36 cellular contexts compared by ENCODE assay signal in genomic region chr12:22266101-22266500, GRCh38.
"Had no signal": no experiment of that assay in that cellular context is flagged by ENCODE, and none has a peak within 500 bp of the region (broad histone marks: within the 10 kb centered on the region; RNA-seq: fewer than 3 reads in every experiment).

No MANE protein-coding gene starts in this region.

- H3K27ac Mint-ChIP-seq: activated naive CD4-positive, alpha-beta T cell treated with anti-CD3 and anti-CD28 coated beads, Interleukin-2, amount 10 ng/mL, durations not matched to agents 7 days and 5 days; activated naive CD8-positive, alpha-beta T cell treated with anti-CD3 and anti-CD28 coated beads, Interleukin-2, amount 10 ng/mL, durations not matched to agents 7 days and 5 days; activated T-helper 1 cell treated with anti-CD3 and anti-CD28 coated beads, Interleukin-12 subunit alpha, Interleukin-12 subunit beta, Interleukin-2, Interleukin-4 antibody, amounts not matched to agents 30 ng/mL and 10 ng/mL and 1 ng/mL, durations not matched to agents 14 hours and 24 hours and 36 hours; dendritic cell treated with granulocyte-macrophage colony-stimulating factor and Interleukin-4, amounts not matched to agents 40 ng/mL and 50 ng/mL, for 4 days; endodermal cell; nephron; progenitor cell of endocrine pancreas; T-helper 1 cell treated with Interleukin-12 subunit alpha and Interleukin-12 subunit beta and Interleukin-4 antibody, amounts not matched to agents 30 μg/mL and 1 μg/mL, for 36 hours had no signal

- H3K27ac ChIP-seq: ascending aorta, breast epithelium, foreskin keratinocyte, left lung, neutrophil, skin epidermis, testis, transverse colon, uterus had no signal

- H3K4me3 ChIP-seq: ascending aorta, breast epithelium, left lung, lung, skin epidermis, testis, transverse colon, uterus had no signal

- H3K4me1 ChIP-seq: left lung had no signal

- H3K36me3 ChIP-seq: ascending aorta, breast epithelium, left lung, neutrophil, transverse colon, uterus, WERI-Rb-1 had no signal

- H3K27me3 ChIP-seq: ascending aorta, breast epithelium, foreskin keratinocyte, left lung, testis, transverse colon, uterus had no signal

- ATAC-seq: activated CD4-positive, CD25-positive, alpha-beta regulatory T cell treated with anti-CD3 and anti-CD28 coated beads, Interleukin-2, amount 50 U/mL, for 24 hours; esophagus mucosa; foreskin keratinocyte; left lung; sciatic nerve; stimulated activated naive CD8-positive, alpha-beta T cell treated with anti-CD3 and anti-CD28 coated beads, Interleukin-15, Interleukin-2, amounts not matched to agents 100 U/mL and 50 U/mL, for 24 hours had no signal

- H3K9me3 ChIP-seq: ascending aorta, breast epithelium, left lung, neutrophil, testis, transverse colon, uterus had no signal

- H3K36me3 Mint-ChIP-seq: activated naive CD4-positive, alpha-beta T cell treated with anti-CD3 and anti-CD28 coated beads, Interleukin-2, amount 10 ng/mL, durations not matched to agents 7 days and 5 days; activated naive CD8-positive, alpha-beta T cell treated with anti-CD3 and anti-CD28 coated beads, Interleukin-2, amount 10 ng/mL, durations not matched to agents 7 days and 5 days had no signal

- FAIRE-seq: TTC549 had no signal

- H3K9me3 Mint-ChIP-seq: activated naive CD4-positive, alpha-beta T cell treated with anti-CD3 and anti-CD28 coated beads, Interleukin-2, amount 10 ng/mL, durations not matched to agents 7 days and 5 days; activated naive CD8-positive, alpha-beta T cell treated with anti-CD3 and anti-CD28 coated beads, Interleukin-2, amount 10 ng/mL, durations not matched to agents 7 days and 5 days; activated T-helper 1 cell treated with anti-CD3 and anti-CD28 coated beads, Interleukin-12 subunit alpha, Interleukin-12 subunit beta, Interleukin-2, Interleukin-4 antibody, amounts not matched to agents 30 ng/mL and 10 ng/mL and 1 ng/mL, durations not matched to agents 14 hours and 24 hours and 36 hours; dendritic cell treated with granulocyte-macrophage colony-stimulating factor and Interleukin-4, amounts not matched to agents 40 ng/mL and 50 ng/mL, for 4 days; nephron; T-helper 1 cell treated with Interleukin-12 subunit alpha and Interleukin-12 subunit beta and Interleukin-4 antibody, amounts not matched to agents 30 μg/mL and 1 μg/mL, for 36 hours had no signal

- H3K4me3 Mint-ChIP-seq: activated naive CD4-positive, alpha-beta T cell treated with anti-CD3 and anti-CD28 coated beads, Interleukin-2, amount 10 ng/mL, durations not matched to agents 7 days and 5 days; activated naive CD8-positive, alpha-beta T cell treated with anti-CD3 and anti-CD28 coated beads, Interleukin-2, amount 10 ng/mL, durations not matched to agents 7 days and 5 days; activated T-helper 1 cell treated with anti-CD3 and anti-CD28 coated beads, Interleukin-12 subunit alpha, Interleukin-12 subunit beta, Interleukin-2, Interleukin-4 antibody, amounts not matched to agents 30 ng/mL and 10 ng/mL and 1 ng/mL, durations not matched to agents 14 hours and 24 hours and 36 hours; dendritic cell treated with granulocyte-macrophage colony-stimulating factor and Interleukin-4, amounts not matched to agents 40 ng/mL and 50 ng/mL, for 4 days; endodermal cell; nephron; T-helper 1 cell treated with Interleukin-12 subunit alpha and Interleukin-12 subunit beta and Interleukin-4 antibody, amounts not matched to agents 30 μg/mL and 1 μg/mL, for 36 hours had no signal

- DNase-seq: activated CD4-positive, alpha-beta T cell treated with anti-CD3 and anti-CD28 coated beads for 48 hours; activated CD4-positive, alpha-beta T cell treated with anti-CD3 and anti-CD28 coated beads, Interleukin-2, amount 50 U/mL, for 48 hours; activated CD8-positive, alpha-beta memory T cell treated with anti-CD3 and anti-CD28 coated beads for 24 hours; activated CD8-positive, alpha-beta memory T cell treated with anti-CD3 and anti-CD28 coated beads, Interleukin-2, amount 50 U/mL, for 4 hours; activated gamma-delta T cell; activated naive CD4-positive, alpha-beta T cell treated with anti-CD3 and anti-CD28 coated beads, Interleukin-2, amount 10 ng/mL, durations not matched to agents 7 days and 5 days; activated naive CD8-positive, alpha-beta T cell treated with anti-CD3 and anti-CD28 coated beads, Interleukin-2, amount 10 ng/mL, durations not matched to agents 7 days and 5 days; activated T-cell treated with anti-CD3 and anti-CD28 coated beads, Interleukin-2, amount 50 U/mL, for 1 hour; central memory CD4-positive, alpha-beta T cell; endodermal cell; foreskin keratinocyte; kidney glomerular epithelial cell; left lung; retina; stimulated activated CD4-positive, alpha-beta T cell treated with anti-CD3 and anti-CD28 coated beads, Interleukin-12 subunit alpha, Interleukin-12 subunit beta, amount 100 ng/mL, for 4 hours; stimulated activated CD4-positive, alpha-beta T cell treated with anti-CD3 and anti-CD28 coated beads, Interleukin-4, amount 100 ng/mL, for 1 hour; stimulated activated naive CD8-positive, alpha-beta T cell treated with anti-CD3 and anti-CD28 coated beads, Interleukin-15, Interleukin-2, amounts not matched to agents 100 U/mL and 50 U/mL, for 24 hours; T-helper 9 cell; testis; transverse colon; uterus; WERI-Rb-1 had no signal

- H3K4me1 Mint-ChIP-seq: activated naive CD4-positive, alpha-beta T cell treated with anti-CD3 and anti-CD28 coated beads, Interleukin-2, amount 10 ng/mL, durations not matched to agents 7 days and 5 days had no signal

- H3K27me3 Mint-ChIP-seq: activated naive CD4-positive, alpha-beta T cell treated with anti-CD3 and anti-CD28 coated beads, Interleukin-2, amount 10 ng/mL, durations not matched to agents 7 days and 5 days; progenitor cell of endocrine pancreas had no signal
